In genomic region chr6:135295085-135295484, GRCh38 we compare ENCODE assay signal across 23 cellular contexts.
A peak's percentile ranks its signal among the peaks of the same experiment; 100 is the strongest.
DNase-seq lines count a peak whose midpoint lies in the region; ATAC-seq, FAIRE-seq and TF ChIP-seq lines count a peak whose summit lies in the region.
"Had no signal": no experiment of that assay in that cellular context is flagged by ENCODE, and none has a peak within 500 bp of the region (broad histone marks: within the 10 kb centered on the region; RNA-seq: fewer than 3 reads in every experiment).

No MANE protein-coding gene starts in this region.

- H3K27ac ChIP-seq in kidney (ENCODE audit: low read depth in 2 of 2, low read length in 2 of 2) = no peak overlapping the region
- H3K27ac ChIP-seq: BLaER1 had no signal

- DNase-seq in GM12892 (ENCODE audit: insufficient read length) = no peak
- no peak for DNase-seq in HTR-8/SVneo (ENCODE audit: insufficient read length, low spot score)
- no peak for DNase-seq in D341Med (ENCODE audit: low spot score)
- DNase-seq in kidney = no peak
- DNase-seq: 8988T; ACHN; BE2C; C1 segment of cervical spinal cord; CD4-positive, alpha-beta memory T cell; CD4-positive, CD25-positive, alpha-beta regulatory T cell; CD8-positive, alpha-beta memory T cell; COR-L47; DMS 273 treated with DMSO at 0.1 percent for 48 hours; DMS153; DMS53; DMS79; DND-41; EL; GDM1 had no signal

- no peak overlapping the region for H3K9ac ChIP-seq in kidney (ENCODE audit: low read length in 2 of 2)
- H3K9ac ChIP-seq: BLaER1 had no signal

- no peaks in the 10 kb centered on the region for H3K4me1 ChIP-seq in kidney (ENCODE audit: control insufficient read depth in 1 of 2, insufficient read depth in 1 of 2, low read depth in 1 of 2, low read length in 2 of 2)

- no peak overlapping the region for H3K4me3 ChIP-seq in kidney (ENCODE audit: low read length in 2 of 2)
- H3K4me3 ChIP-seq: BLaER1, GM12878 had no signal

- TF ChIP-seq POLR2A in GM12892 (IDR thresholded peaks at IDR 0.05; ENCODE audit: low read depth, low read length) = no peak

- no peaks in the 10 kb centered on the region for H3K9me3 ChIP-seq in kidney (ENCODE audit: control insufficient read depth in 1 of 2, low read length in 2 of 2)
- H3K9me3 ChIP-seq: BE2C had no signal

- intact Hi-C loops in kidney (cut with DNase I) = no loop called here

- TF ChIP-seq CTCF in kidney (IDR thresholded peaks at IDR 0.05; ENCODE audit: borderline replicate concordance, extremely low read depth, insufficient read depth) = no peak

- no peak for ATAC-seq in HG02759 (IDR thresholded peaks at IDR 0.05; ENCODE audit: unreplicated experiment)
- ATAC-seq: GM12878 had no signal

- H3K36me3 ChIP-seq in kidney (ENCODE audit: control insufficient read depth in 1 of 2, insufficient read depth in 2 of 2, low read length in 2 of 2) = no peaks in the 10 kb centered on the region
- H3K36me3 ChIP-seq: BE2C had no signal

- FAIRE-seq in GM12892 (lab: Jason Lieb, UNC) = peak; percentile 21
- FAIRE-seq in HTR-8/SVneo (lab: Jason Lieb, UNC) = peak; percentile 38
- no peak for FAIRE-seq in kidney (lab: Jason Lieb, UNC)
- FAIRE-seq: GM12878, GM19239 had no signal
